8 cellular contexts compared by ENCODE assay signal in genomic region chr3:14177580-14178246, GRCh38. TPM values are rescaled to one million over a fixed set of nuclear protein-coding genes. Genes with fewer than 3 reads are reported as not detected.
DNase-seq lines count a peak whose midpoint lies in the region; ATAC-seq and TF ChIP-seq lines count a peak whose summit lies in the region.

No MANE protein-coding gene starts in this region.

- peak; percentile 7 for ATAC-seq in HG03095 (IDR thresholded peaks at IDR 0.05; ENCODE audit: unreplicated experiment)

- DNase-seq in NCI-H510A treated with DMSO at 0.1 percent for 48 hours (lab: John Stamatoyannopoulos, UW) (peak; percentile 15), NCI-H510A (lab: John Stamatoyannopoulos, UW) (no peak), glomerular visceral epithelial cell (ENCODE audit: extremely low spot score) (peak; percentile 12), pons (ENCODE audit: low spot score) (peak; percentile 43), mucosa of gallbladder (ENCODE audit: low spot score) (no peak), GM19240 (ENCODE audit: insufficient read length, low spot score) (no peak)

- TF ChIP-seq CTCF in VCaP (conservative IDR thresholded peaks at IDR 0.05): no peak

- H3K27ac ChIP-seq in VCaP: peak overlapping the region; percentile 91

RNA-seq across cellular contexts. Expression of gene XPC, which starts 0.7 kb away (rescaled TPM):
- 33.3 TPM for total RNA-seq in mucosa of gallbladder

RNA-seq across cellular contexts. Expression of gene LSM3, which starts 0.9 kb away (rescaled TPM):
- 11.3 TPM for total RNA-seq in mucosa of gallbladder

RNA-seq across cellular contexts. Expression of gene TMEM43, which starts 52.9 kb away (rescaled TPM):
- 51.2 TPM for total RNA-seq in mucosa of gallbladder

RNA-seq across cellular contexts. Expression of gene CHCHD4, which starts 53.0 kb away (rescaled TPM):
- 13.2 TPM for total RNA-seq in mucosa of gallbladder

Comparison
In these comparisons a context has a peak if more than half of its experiments do, and no peak if none do; other contexts are left out.
1. DNase-seq: peak in NCI-H510A treated with DMSO at 0.1 percent for 48 hours (single experiment), glomerular visceral epithelial cell (single experiment) and pons (single experiment); none in NCI-H510A (single experiment), mucosa of gallbladder (single experiment) and GM19240 (single experiment).